Comparison of ENCODE assay signal across 13 cellular contexts in the genomic region with DNA sequence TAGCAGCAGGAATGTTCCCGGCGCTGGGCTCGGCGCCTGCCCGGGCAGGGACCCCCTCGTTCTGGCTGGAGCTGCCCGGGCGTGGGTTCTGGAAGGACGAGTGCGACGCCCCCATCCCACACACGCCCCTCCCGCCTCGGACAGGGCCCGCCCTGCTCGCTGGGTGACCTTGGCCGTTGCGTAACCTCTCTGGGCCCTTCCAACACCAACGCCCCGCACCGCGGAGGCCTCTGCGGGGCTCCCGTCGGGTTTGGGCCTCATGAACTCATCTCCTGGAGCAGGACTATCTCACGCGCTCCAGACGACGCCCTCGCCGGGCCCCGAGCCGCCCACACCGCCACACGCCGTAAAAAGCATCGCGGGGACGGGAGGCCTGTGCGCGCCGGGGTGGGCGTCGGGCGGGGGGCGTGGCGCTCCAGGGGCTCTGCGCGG. TPM values are rescaled to one million over a fixed set of nuclear protein-coding genes. Genes with fewer than 3 reads are reported as not detected.
DNase-seq lines count a peak whose midpoint lies in the region; ATAC-seq and TF ChIP-seq lines count a peak whose summit lies in the region.
"Had no signal": no experiment of that assay in that cellular context is flagged by ENCODE, and none has a peak within 500 bp of the region (broad histone marks: within the 10 kb centered on the region; RNA-seq: fewer than 3 reads in every experiment).

No MANE protein-coding gene starts in this region.

- dilution Hi-C loops in IMR-90 (cut with HindIII; ENCODE audit: low sequenced_read_pairs, unreplicated experiment): no loop called here

- H2BK15ac ChIP-seq in IMR-90 (ENCODE audit: low read depth, low read length): no peak overlapping the region

- no peak for TF ChIP-seq EP300 in suprapubic skin (IDR thresholded peaks at IDR 0.05)

- TF ChIP-seq POLR2A in IMR-90 (IDR thresholded peaks at IDR 0.05; ENCODE audit: low read depth, low read length) (no peak), right lobe of liver (IDR thresholded peaks at IDR 0.05) (no peak), suprapubic skin (IDR thresholded peaks at IDR 0.05) (no peak)

- H2BK20ac ChIP-seq in IMR-90 (ENCODE audit: low read depth, low read length): no peak overlapping the region

- intact Hi-C loops in IMR-90 (cut with micrococcal nuclease): no loop called here
- intact Hi-C loops in right lobe of liver (cut with DNase I): no loop called here

- in situ Hi-C loops in IMR-90 (cut with MboI; ENCODE audit: low sequenced_read_pairs): no loop called here

- peaks cover 2% of the 10 kb centered on the region; the same call in 1 of the 2 replicates for H3K27me3 ChIP-seq in IMR-90 (ENCODE audit: control insufficient read depth, insufficient read depth, low read length)
- H3K27me3 ChIP-seq in right lobe of liver: peaks cover 7 to 13% of the 10 kb centered on the region in 2 donors
- H3K27me3 ChIP-seq in suprapubic skin: peaks cover 5% of the 10 kb centered on the region

- no peak overlapping the region for H3K4me3 ChIP-seq in IMR-90 (ENCODE audit: insufficient read depth, low read depth, low read length)
- no peak overlapping the region for H3K4me3 ChIP-seq in right lobe of liver
- H3K4me3 ChIP-seq in suprapubic skin: no peak overlapping the region

- H3K4ac ChIP-seq in IMR-90 (ENCODE audit: low read depth, low read length): no peak overlapping the region

- DNase-seq in IMR-90 (no peak), epidermal melanocyte (ENCODE audit: insufficient read length, low spot score) (peak; percentile 16), right lobe of liver (no peak), suprapubic skin (ENCODE audit: low spot score in 2 of 2) (peak; percentile 88 to 90), NCI-H446 treated with DMSO at 0.1 percent for 48 hours (lab: John Stamatoyannopoulos, UW) (no peak), NCI-H345 treated with DMSO at 0.1 percent for 48 hours (lab: John Stamatoyannopoulos, UW; ENCODE audit: unreplicated experiment) (no peak), COLO829 (ENCODE audit: low spot score) (no peak)
- DNase-seq: activated CD4-positive, CD25-positive, alpha-beta regulatory T cell; activated naive CD4-positive, alpha-beta T cell treated with anti-CD3 and anti-CD28 coated beads, Interleukin-2, amount 50 U/mL, for 16 hours; stimulated activated CD4-positive, alpha-beta T cell treated with anti-CD3 and anti-CD28 coated beads, Interleukin-4, amount 100 ng/mL, for 24 hours had no signal

- peaks cover 3% of the 10 kb centered on the region for H4K20me1 ChIP-seq in IMR-90 (ENCODE audit: insufficient read depth, low read length)

- no peaks in the 10 kb centered on the region; a peak in 1 of 4 replicates for H3K79me1 ChIP-seq in IMR-90 (ENCODE audit: low read depth in 1 of 2, low read length in 2 of 2)

- H3K9ac ChIP-seq in IMR-90 (ENCODE audit: low read depth, low read length): no peak overlapping the region

- H4K8ac ChIP-seq in IMR-90 (ENCODE audit: low read depth in 2 of 2, low read length in 2 of 2): no peak overlapping the region

- no peak overlapping the region for H4K5ac ChIP-seq in IMR-90 (ENCODE audit: low read depth, low read length)

- H3K9me3 ChIP-seq in IMR-90 (ENCODE audit: control insufficient read depth, insufficient read depth, low read length): peaks cover 7% of the 10 kb centered on the region
- H3K9me3 ChIP-seq in right lobe of liver: no peaks in the 10 kb centered on the region
- H3K9me3 ChIP-seq in suprapubic skin: no peaks in the 10 kb centered on the region

- POLR2A ChIA-PET in IMR-90 (lab: Charles Lee; ENCODE audit: unreplicated experiment): no interaction called here

- TF ChIP-seq CTCF in IMR-90 (conservative IDR thresholded peaks at IDR 0.05; ENCODE audit: low read depth, low read length): no peak
- TF ChIP-seq CTCF in right lobe of liver (IDR thresholded peaks at IDR 0.05): no peak
- TF ChIP-seq CTCF in suprapubic skin (IDR thresholded peaks at IDR 0.05): no peak

- no peak overlapping the region for H3K23ac ChIP-seq in IMR-90 (ENCODE audit: low read depth, low read length)

- H3K14ac ChIP-seq in IMR-90 (replicated peaks; ENCODE audit: low read depth, low read length): no peak overlapping the region

- no peak overlapping the region for H4K91ac ChIP-seq in IMR-90 (ENCODE audit: insufficient read depth, low read depth, low read length)

- H2AFZ ChIP-seq in IMR-90 (replicated peaks; ENCODE audit: low read length, poor library complexity): no peak overlapping the region

- no peak overlapping the region for H2AK9ac ChIP-seq in IMR-90 (replicated peaks; ENCODE audit: low read depth, low read length, poor library complexity)

- no peak overlapping the region for H2BK5ac ChIP-seq in IMR-90 (ENCODE audit: low read depth, low read length, poor library complexity, severe bottlenecking)

- H3K18ac ChIP-seq in IMR-90 (ENCODE audit: low read depth, low read length): no peak overlapping the region

- H2AK5ac ChIP-seq in IMR-90 (ENCODE audit: low read depth, low read length): no peak overlapping the region

- no TSS peak for BruUV-seq in IMR-90 (replicated peaks; lab: Mats Ljungman, UMichigan)

- H3K56ac ChIP-seq in IMR-90 (ENCODE audit: extremely low read depth, insufficient read depth, low read length): no peak overlapping the region

- no peaks in the 10 kb centered on the region for H3K9me1 ChIP-seq in IMR-90 (ENCODE audit: insufficient read depth, low read length)

- ATAC-seq in IMR-90 (ENCODE audit: low read depth) (peak; percentile 36), right lobe of liver (peak; percentile 15 to 52 (median 28)), GM19467 (IDR thresholded peaks at IDR 0.05; ENCODE audit: unreplicated experiment) (no peak)

- no peak overlapping the region for H3K4me2 ChIP-seq in IMR-90 (ENCODE audit: low read depth, low read length)

- peaks cover 4% of the 10 kb centered on the region; the same call in 1 of the 2 replicates for H3K4me1 ChIP-seq in IMR-90 (ENCODE audit: control insufficient read depth, insufficient read depth, low read length)
- peaks cover 0 to 9% (median 0%) of the 10 kb centered on the region in 4 donors for H3K4me1 ChIP-seq in right lobe of liver
- H3K4me1 ChIP-seq in suprapubic skin: peaks cover 27% of the 10 kb centered on the region

- H3K27ac ChIP-seq in IMR-90 (ENCODE audit: insufficient read depth, low read length): no peak overlapping the region
- no peak overlapping the region for H3K27ac ChIP-seq in right lobe of liver
- H3K27ac ChIP-seq in suprapubic skin: peak overlapping the region; percentile 79
- H3K27ac ChIP-seq: epithelial cell of prostate had no signal

- WGBS in IMR-90 (ENCODE audit: extremely low coverage in 2 of 2, insufficient read length in 1 of 2), 2 experiments: 26% methylated on average over 22 of the region's 49 CpGs; no CpG with 5 or more reads in 1 of the 2 experiments
- no CpG with 5 or more reads among the region's 49 CpGs for WGBS in right lobe of liver (ENCODE audit: insufficient coverage, low coverage, low lambda C conversion rate, missing lambda C conversion rate)
- no CpG with 5 or more reads among the region's 49 CpGs for WGBS in suprapubic skin

- CTCF ChIA-PET in IMR-90 (lab: Yijun Ruan, JAX): no interaction called here

- no peak overlapping the region for H2BK120ac ChIP-seq in IMR-90 (ENCODE audit: low read depth, low read length)

- H3K36me3 ChIP-seq in IMR-90 (ENCODE audit: control insufficient read depth, insufficient read depth, low read length) (peaks cover 8% of the 10 kb centered on the region; the same call in 1 of the 2 replicates), right lobe of liver (no peaks in the 10 kb centered on the region), suprapubic skin (peaks cover 4% of the 10 kb centered on the region)

- no peak for TF ChIP-seq RAD21 in IMR-90 (IDR thresholded peaks at IDR 0.05; ENCODE audit: low read length)

TF ChIP-seq in IMR-90, 13 proteins besides CTCF, POLR2A, EP300 and RAD21:
- TF ChIP-seq CEBPB (IDR thresholded peaks at IDR 0.05; ENCODE audit: low read depth, low read length) (peak; percentile 85), MAFK (IDR thresholded peaks at IDR 0.05; ENCODE audit: low read depth, low read length) (no peak)
TF ChIP-seq in IMR-90: peak in this region for 1.

RNA-seq across cellular contexts. Expression of a gene that starts 10.4 kb away (rescaled TPM):
- total RNA-seq in IMR-90 (2012; rRNA removed) (2.2 TPM in 2 replicates), right lobe of liver (10 to 100 TPM in 2 of 6 experiments, 1 to 10 TPM in 4; 4.6 to 12.7 (median 7.1) TPM), suprapubic skin (10 to 100 TPM; 19.4 to 45.4 (median 24.2) TPM)
- 7.4 and 8.3 TPM in 2 replicates for polyA plus RNA-seq in IMR-90 (2012; rRNA removed)
- 7.9 and 11.3 TPM in 2 replicates for polyA plus RNA-seq in IMR-90 (2012; cell fraction: cytosol; rRNA removed)
- polyA plus RNA-seq in IMR-90 (2012; cell fraction: nucleus; rRNA removed; ENCODE audit: low replicate concordance): 8.1 and 11.6 TPM in 2 replicates

RNA-seq across cellular contexts. Expression of a gene that starts 23.8 kb away (rescaled TPM):
- not detected in 2 replicates for total RNA-seq in IMR-90 (2012; rRNA removed)
- not detected in 2 replicates for polyA plus RNA-seq in IMR-90 (2012; rRNA removed)
- not detected in 2 replicates for polyA plus RNA-seq in IMR-90 (2012; cell fraction: cytosol; rRNA removed)
- not detected in 2 replicates for polyA plus RNA-seq in IMR-90 (2012; cell fraction: nucleus; rRNA removed; ENCODE audit: low replicate concordance)
- total RNA-seq in right lobe of liver: under 1 TPM in 1 of 6 experiments, not detected in 5; 0.20 TPM
- not detected for total RNA-seq in suprapubic skin
- total RNA-seq: H4 had no signal

RNA-seq across cellular contexts. Expression of a gene that starts 31.8 kb away (rescaled TPM):
- not detected in 2 replicates for total RNA-seq in IMR-90 (2012; rRNA removed)
- polyA plus RNA-seq in IMR-90 (2012; rRNA removed): 0.03 TPM in 1 of 2 replicates, not detected in the other
- 0.02 TPM in 1 of 2 replicates, not detected in the other for polyA plus RNA-seq in IMR-90 (2012; cell fraction: cytosol; rRNA removed)
- polyA plus RNA-seq in IMR-90 (2012; cell fraction: nucleus; rRNA removed; ENCODE audit: low replicate concordance): 0.11 and 0.13 TPM in 2 replicates
- total RNA-seq in right lobe of liver: under 1 TPM in 1 of 6 experiments, not detected in 5; 0.09 TPM
- 1 to 10 TPM in 2 of 4 donors, under 1 TPM in 1, not detected in 1; 0.60 to 6.5 (median 2.0) TPM for total RNA-seq in suprapubic skin
- total RNA-seq: H4 had no signal

RNA-seq across cellular contexts. Expression of a gene that starts 42.9 kb away (rescaled TPM):
- total RNA-seq in IMR-90 (2012; rRNA removed) (32.3 and 39.4 TPM in 2 replicates), right lobe of liver (10 to 100 TPM in 3 of 6 experiments, 1 to 10 TPM in 3; 4.2 to 18.7 (median 10.4) TPM), suprapubic skin (10 to 100 TPM; 19.6 to 61.4 (median 59.0) TPM)
- 76.9 and 107 TPM in 2 replicates for polyA plus RNA-seq in IMR-90 (2012; rRNA removed)
- polyA plus RNA-seq in IMR-90 (2012; cell fraction: cytosol; rRNA removed): 42.3 and 113 TPM in 2 replicates
- 262 and 579 TPM in 2 replicates for polyA plus RNA-seq in IMR-90 (2012; cell fraction: nucleus; rRNA removed; ENCODE audit: low replicate concordance)

RNA-seq across cellular contexts. Expression of a gene that starts 56.1 kb away (rescaled TPM):
- total RNA-seq in IMR-90 (2012; rRNA removed) (7.0 and 8.6 TPM in 2 replicates), right lobe of liver (10 to 100 TPM; 18.3 to 85.0 (median 28.8) TPM), suprapubic skin (100 to 1,000 TPM in 3 of 4 donors, 10 to 100 TPM in 1; 96.0 to 118 (median 106) TPM)
- 25.8 and 27.4 TPM in 2 replicates for polyA plus RNA-seq in IMR-90 (2012; rRNA removed)
- 32.5 and 45.6 TPM in 2 replicates for polyA plus RNA-seq in IMR-90 (2012; cell fraction: cytosol; rRNA removed)
- polyA plus RNA-seq in IMR-90 (2012; cell fraction: nucleus; rRNA removed; ENCODE audit: low replicate concordance): 38.8 and 87.7 TPM in 2 replicates

Comparison
In these comparisons a context has a peak if more than half of its experiments do, and no peak if none do; other contexts are left out.
1. DNase-seq: peak in epidermal melanocyte (single experiment) and suprapubic skin (2 of 2); none in IMR-90 (single experiment), right lobe of liver (0 of 3), NCI-H446 treated with DMSO at 0.1 percent for 48 hours (single experiment), NCI-H345 treated with DMSO at 0.1 percent for 48 hours (single experiment) and COLO829 (single experiment).